1 cellular context compared by ENCODE assay signal in genomic region chr7:105580022-105580740, GRCh38.
TF ChIP-seq lines count a peak whose summit lies in the region.

No MANE protein-coding gene starts in this region.

TF ChIP-seq in H1, 55 proteins besides CTCF, POLR2A, EP300 and RAD21:
- TF ChIP-seq USF2 (IDR thresholded peaks at IDR 0.05; ENCODE audit: low read length), result no peak
- no peak for TF ChIP-seq CEBPB (IDR thresholded peaks at IDR 0.05; ENCODE audit: low read depth, low read length)
- no peak for TF ChIP-seq SRF (IDR thresholded peaks at IDR 0.05; ENCODE audit: low read depth, low read length)
- TF ChIP-seq RNF2 (IDR thresholded peaks at IDR 0.05; ENCODE audit: borderline replicate concordance, low read depth, low read length, missing control alignments, poor library complexity, severe bottlenecking), result no peak
- no peak for TF ChIP-seq RFX5 (IDR thresholded peaks at IDR 0.05; ENCODE audit: borderline replicate concordance, low read depth, low read length)
- TF ChIP-seq CBX8 (IDR thresholded peaks at IDR 0.05; ENCODE audit: borderline replicate concordance, low read depth, low read length), result no peak
- no peak for TF ChIP-seq PHF8 (conservative IDR thresholded peaks at IDR 0.05; ENCODE audit: low read depth, low read length)
- TF ChIP-seq TCF12 (IDR thresholded peaks at IDR 0.05; ENCODE audit: low read depth, low read length), result no peak
TF ChIP-seq in H1: peak in this region for 0.
